ENCODE assay signal across 16 cellular contexts in the genomic region with DNA sequence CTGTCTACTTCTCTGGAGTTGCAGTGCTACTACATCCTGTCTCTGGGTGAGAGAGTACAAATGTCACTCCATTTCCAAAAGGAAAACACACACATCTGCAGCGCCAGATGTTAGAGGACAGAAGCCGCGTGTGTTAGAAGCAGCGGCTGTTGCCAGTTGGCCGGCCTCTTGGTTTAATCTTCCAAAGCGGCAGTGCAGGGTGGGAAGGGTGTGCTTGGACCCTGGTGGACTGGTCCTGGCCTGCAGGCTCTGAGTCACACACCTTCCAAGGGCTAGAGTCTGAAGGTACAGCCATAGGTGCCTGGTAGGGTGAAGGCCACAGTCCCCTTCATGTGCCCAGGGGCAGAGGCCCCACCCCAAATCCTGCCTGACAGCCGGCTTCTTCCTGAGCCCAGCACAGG.
"Had no signal": no experiment of that assay in that cellular context is flagged by ENCODE, and none has a peak within 500 bp of the region (broad histone marks: within the 10 kb centered on the region; RNA-seq: fewer than 3 reads in every experiment).

No MANE protein-coding gene starts in this region.

- DNase-seq: activated CD4-positive, alpha-beta memory T cell treated with anti-CD3 and anti-CD28 coated beads, Interleukin-2, amount 10 ng/mL, durations not matched to agents 7 days and 5 days; activated CD4-positive, alpha-beta T cell treated with anti-CD3 and anti-CD28 coated beads for 48 hours; activated CD4-positive, CD25-positive, alpha-beta regulatory T cell; activated CD8-positive, alpha-beta memory T cell treated with anti-CD3 and anti-CD28 coated beads, Interleukin-2, amount 10 ng/mL, durations not matched to agents 7 days and 5 days; activated naive CD8-positive, alpha-beta T cell treated with anti-CD3 and anti-CD28 coated beads for 36 hours; amniotic stem cell; effector memory CD8-positive, alpha-beta T cell; esophagus squamous epithelium; hippocampal formation; stimulated activated CD4-positive, alpha-beta T cell treated with anti-CD3 and anti-CD28 coated beads, Interleukin-2, amount 100 ng/mL, for 24 hours; stimulated activated naive CD8-positive, alpha-beta T cell treated with anti-CD3 and anti-CD28 coated beads, Interleukin-15, Interleukin-2, amounts not matched to agents 100 U/mL and 50 U/mL, for 24 hours; uterus had no signal

- H3K36me3 ChIP-seq: cardiac muscle cell, esophagus squamous epithelium, ovary, tibial artery, uterus had no signal

- H3K9me3 ChIP-seq: esophagus squamous epithelium, ovary, tibial artery, uterus had no signal

- H3K27me3 ChIP-seq: cardiac muscle cell, ovary, tibial artery, uterus had no signal

- H3K27ac ChIP-seq: cardiac muscle cell, esophagus squamous epithelium, ovary, tibial artery, uterus had no signal

- H3K4me3 ChIP-seq: cardiac muscle cell, esophagus squamous epithelium, ovary, tibial artery, uterus had no signal

- H3K4me1 ChIP-seq: esophagus squamous epithelium, tibial artery, uterus had no signal

- ATAC-seq: activated CD8-positive, alpha-beta memory T cell treated with anti-CD3 and anti-CD28 coated beads, Interleukin-2, amount 10 ng/mL, durations not matched to agents 7 days and 5 days; effector memory CD8-positive, alpha-beta T cell; left lobe of liver; stimulated activated naive CD8-positive, alpha-beta T cell treated with anti-CD3 and anti-CD28 coated beads, Interleukin-15, Interleukin-2, amounts not matched to agents 100 U/mL and 50 U/mL, for 24 hours had no signal
